In the genomic region with DNA sequence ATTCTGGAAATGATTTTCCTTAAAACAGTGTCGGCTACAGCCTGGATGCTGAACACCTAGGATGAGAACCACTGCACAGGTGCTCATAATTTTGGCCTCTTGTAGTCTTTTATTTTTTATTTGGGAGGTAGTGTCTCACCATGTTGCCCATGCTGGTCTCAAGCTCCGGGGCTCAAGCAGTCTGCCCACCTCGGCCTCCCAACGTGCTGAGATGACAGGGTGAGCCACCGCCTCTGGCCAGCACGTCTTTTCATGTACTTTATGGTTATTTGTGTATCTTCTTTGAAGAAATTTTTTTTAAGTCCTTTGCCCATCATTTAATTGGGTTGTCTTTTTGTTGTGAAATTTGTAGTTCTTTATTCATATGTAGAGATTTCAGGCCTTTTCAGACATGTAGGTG, we compare ENCODE assay signal across 18 cellular contexts. TPM values are rescaled to one million over a fixed set of nuclear protein-coding genes. Genes with fewer than 3 reads are reported as not detected.
DNase-seq lines count a peak whose midpoint lies in the region; ATAC-seq and TF ChIP-seq lines count a peak whose summit lies in the region.
"Had no signal": no experiment of that assay in that cellular context is flagged by ENCODE, and none has a peak within 500 bp of the region (broad histone marks: within the 10 kb centered on the region; RNA-seq: fewer than 3 reads in every experiment).

No MANE protein-coding gene starts in this region.

- no peaks in the 10 kb centered on the region for H3K9me3 Mint-ChIP-seq in activated naive CD4-positive, alpha-beta T cell treated with anti-CD3 and anti-CD28 coated beads for 36 hours
- no peaks in the 10 kb centered on the region for H3K9me3 Mint-ChIP-seq in activated CD8-positive, alpha-beta T cell treated with anti-CD3 and anti-CD28 coated beads, Interleukin-2, amount 10 ng/mL, durations not matched to agents 7 days and 5 days (ENCODE audit: insufficient read depth)

- in situ Hi-C loops in transverse colon (cut with MboI; ENCODE audit: low pct_ligation_motif_present in 1 of 4, low pct_unique_long_range_greater_than_20kb in 1 of 4, low sequenced_read_pairs in 3 of 4), result no loop called here

- TF ChIP-seq CTCF in lower lobe of right lung (IDR thresholded peaks at IDR 0.05), result no peak
- TF ChIP-seq CTCF in transverse colon (IDR thresholded peaks at IDR 0.05), result no peak

- H3K36me3 Mint-ChIP-seq in activated naive CD4-positive, alpha-beta T cell treated with anti-CD3 and anti-CD28 coated beads for 36 hours (ENCODE audit: low read depth), result peaks cover 23% of the 10 kb centered on the region
- peaks cover 31% of the 10 kb centered on the region for H3K36me3 Mint-ChIP-seq in activated CD8-positive, alpha-beta T cell treated with anti-CD3 and anti-CD28 coated beads, Interleukin-2, amount 10 ng/mL, durations not matched to agents 7 days and 5 days (ENCODE audit: low read depth)

- WGBS in transverse colon (ENCODE audit: low coverage in 1 of 2), 2 donors, result 87% methylated on average over 6 of the region's 6 CpGs; no CpG with 5 or more reads in 1 of the 2 donors

- H3K4me1 Mint-ChIP-seq in activated naive CD4-positive, alpha-beta T cell treated with anti-CD3 and anti-CD28 coated beads for 36 hours (ENCODE audit: low read depth), result peaks cover 49% of the 10 kb centered on the region
- H3K4me1 Mint-ChIP-seq in activated CD8-positive, alpha-beta T cell treated with anti-CD3 and anti-CD28 coated beads, Interleukin-2, amount 10 ng/mL, durations not matched to agents 7 days and 5 days (ENCODE audit: low read depth), result peaks cover 46% of the 10 kb centered on the region

- CTCF ChIA-PET in activated naive CD4-positive, alpha-beta T cell treated with anti-CD3 and anti-CD28 coated beads for 36 hours (lab: Charles Lee), result no interaction called here
- CTCF ChIA-PET in activated CD8-positive, alpha-beta T cell treated with anti-CD3 and anti-CD28 coated beads, Interleukin-2, amount 10 ng/mL, durations not matched to agents 7 days and 5 days (lab: Charles Lee), result no interaction called here

- POLR2A ChIA-PET in activated CD8-positive, alpha-beta T cell treated with anti-CD3 and anti-CD28 coated beads, Interleukin-2, amount 10 ng/mL, durations not matched to agents 7 days and 5 days (lab: Charles Lee), result no interaction called here

- peak overlapping the region; percentile 89 for H3K27ac ChIP-seq in lower lobe of right lung
- peak overlapping the region; percentile 40 to 98 (median 69) for H3K27ac ChIP-seq in transverse colon

- H3K27ac Mint-ChIP-seq in activated naive CD4-positive, alpha-beta T cell treated with anti-CD3 and anti-CD28 coated beads for 36 hours, result peak overlapping the region; percentile 46
- H3K27ac Mint-ChIP-seq in activated CD8-positive, alpha-beta T cell treated with anti-CD3 and anti-CD28 coated beads, Interleukin-2, amount 10 ng/mL, durations not matched to agents 7 days and 5 days, result peak overlapping the region; percentile 92

- H3K4me1 ChIP-seq in lower lobe of right lung (peaks cover 46% of the 10 kb centered on the region), transverse colon (peaks cover 18 to 51% (median 46%) of the 10 kb centered on the region in 4 donors)
- H3K4me1 ChIP-seq: uterus had no signal

- no peaks in the 10 kb centered on the region for H3K27me3 Mint-ChIP-seq in activated naive CD4-positive, alpha-beta T cell treated with anti-CD3 and anti-CD28 coated beads for 36 hours (ENCODE audit: low read depth)
- no peaks in the 10 kb centered on the region for H3K27me3 Mint-ChIP-seq in activated CD8-positive, alpha-beta T cell treated with anti-CD3 and anti-CD28 coated beads, Interleukin-2, amount 10 ng/mL, durations not matched to agents 7 days and 5 days (ENCODE audit: low read depth)

- intact Hi-C loops in activated naive CD4-positive, alpha-beta T cell treated with anti-CD3 and anti-CD28 coated beads for 36 hours (cut with micrococcal nuclease), result no loop called here
- intact Hi-C loops in lower lobe of right lung (cut with DNase I) (no loop called here), transverse colon (cut with DNase I; ENCODE audit: low total_unique reads) (no loop called here)

- H3K9me3 ChIP-seq in lower lobe of right lung, result no peaks in the 10 kb centered on the region
- no peaks in the 10 kb centered on the region for H3K9me3 ChIP-seq in transverse colon
- H3K9me3 ChIP-seq: heart right ventricle, uterus had no signal

- ATAC-seq in activated CD8-positive, alpha-beta T cell treated with anti-CD3 and anti-CD28 coated beads, Interleukin-2, amount 10 ng/mL, durations not matched to agents 7 days and 5 days, result no peak
- ATAC-seq in lower lobe of right lung (no peak), GM21515 (IDR thresholded peaks at IDR 0.05; ENCODE audit: unreplicated experiment) (no peak), GM21786 (IDR thresholded peaks at IDR 0.05; ENCODE audit: unreplicated experiment) (no peak)

- H3K4me3 ChIP-seq in lower lobe of right lung, result no peak overlapping the region
- H3K4me3 ChIP-seq in transverse colon, result no peak overlapping the region
- H3K4me3 ChIP-seq: coronary artery, heart right ventricle, uterus had no signal

- TF ChIP-seq POLR2A in transverse colon (IDR thresholded peaks at IDR 0.05), result no peak

- no peak overlapping the region for H3K4me3 Mint-ChIP-seq in activated naive CD4-positive, alpha-beta T cell treated with anti-CD3 and anti-CD28 coated beads for 36 hours
- no peak overlapping the region for H3K4me3 Mint-ChIP-seq in activated CD8-positive, alpha-beta T cell treated with anti-CD3 and anti-CD28 coated beads, Interleukin-2, amount 10 ng/mL, durations not matched to agents 7 days and 5 days

- no peaks in the 10 kb centered on the region for H3K27me3 ChIP-seq in lower lobe of right lung (ENCODE audit: low read depth)
- no peaks in the 10 kb centered on the region for H3K27me3 ChIP-seq in transverse colon
- H3K27me3 ChIP-seq: heart right ventricle, uterus had no signal

- H3K36me3 ChIP-seq in lower lobe of right lung (peaks cover 23% of the 10 kb centered on the region), transverse colon (peaks cover 0 to 16% (median 8%) of the 10 kb centered on the region in 4 donors)
- H3K36me3 ChIP-seq: uterus had no signal

- TF ChIP-seq EP300 in transverse colon (IDR thresholded peaks at IDR 0.05; ENCODE audit: low read depth), result no peak

- DNase-seq in activated naive CD4-positive, alpha-beta T cell treated with anti-CD3 and anti-CD28 coated beads for 36 hours, result no peak
- DNase-seq in activated naive CD4-positive, alpha-beta T cell treated with Interleukin-2 at 50 U/mL for 16 hours, result no peak
- DNase-seq in activated CD8-positive, alpha-beta T cell treated with anti-CD3 and anti-CD28 coated beads, Interleukin-2, amount 10 ng/mL, durations not matched to agents 7 days and 5 days, result no peak
- DNase-seq in lower lobe of right lung (peak; percentile 36), transverse colon (no peak), NCI-H2081 (lab: John Stamatoyannopoulos, UW) (no peak)
- DNase-seq: activated CD4-positive, CD25-positive, alpha-beta regulatory T cell; activated T-cell treated with anti-CD3 and anti-CD28 coated beads, Interleukin-2, amount 50 U/mL, for 48 hours; Calu3; erythroblast; GDM1; heart right ventricle; NCI-H2107; NCI-H774; uterus had no signal

RNA-seq across cellular contexts. Expression of a gene that starts 58.0 kb away (rescaled TPM):
- 10 to 100 TPM; 23.2 to 25.0 TPM for total RNA-seq in activated naive CD4-positive, alpha-beta T cell treated with anti-CD3 and anti-CD28 coated beads for 36 hours
- 10 to 100 TPM; 38.2 to 40.2 TPM for total RNA-seq in activated CD8-positive, alpha-beta T cell treated with anti-CD3 and anti-CD28 coated beads, Interleukin-2, amount 10 ng/mL, durations not matched to agents 7 days and 5 days
- total RNA-seq in lower lobe of right lung (66.1 TPM), transverse colon (100 to 1,000 TPM in 1 of 4 donors, 10 to 100 TPM in 3; 68.1 to 108 (median 83.6) TPM)
